8 cellular contexts compared by ENCODE assay signal in genomic region chr4:48906283-48907173, GRCh38. TPM values are rescaled to one million over a fixed set of nuclear protein-coding genes. Genes with fewer than 3 reads are reported as not detected.
DNase-seq lines count a peak whose midpoint lies in the region; ATAC-seq and TF ChIP-seq lines count a peak whose summit lies in the region.

TSS of gene OCIAD2 (minus strand) at chr4:48906774. CDS start at chr4:48904549, 2,225 bp downstream.

- H3K9me3 Mint-ChIP-seq in activated CD8-positive, alpha-beta T cell treated with anti-CD3 and anti-CD28 coated beads for 36 hours: no peaks in the 10 kb centered on the region
- no peaks in the 10 kb centered on the region for H3K9me3 Mint-ChIP-seq in effector memory CD8-positive, alpha-beta T cell

- H3K27ac Mint-ChIP-seq in activated CD8-positive, alpha-beta T cell treated with anti-CD3 and anti-CD28 coated beads for 36 hours: peak within 1 kb of the TSS; percentile 91
- peak within 1 kb of the TSS; percentile 95 to 99 for H3K27ac Mint-ChIP-seq in effector memory CD8-positive, alpha-beta T cell

- peaks cover 49% of the 10 kb centered on the region for H3K4me1 Mint-ChIP-seq in activated CD8-positive, alpha-beta T cell treated with anti-CD3 and anti-CD28 coated beads for 36 hours (ENCODE audit: low read depth)
- H3K4me1 Mint-ChIP-seq in effector memory CD8-positive, alpha-beta T cell (ENCODE audit: low read depth in 2 of 2): peaks cover 25 to 34% of the 10 kb centered on the region in 2 donors

- H3K4me3 ChIP-seq in mucosa of rectum (ENCODE audit: low read length in 2 of 2): peak within 1 kb of the TSS; percentile 76 to 82

- peak; percentile 59 for DNase-seq in AG20443 (ENCODE audit: low spot score)
- peak; percentile 40 to 58 for DNase-seq in NCI-H446 (lab: John Stamatoyannopoulos, UW)
- peak; percentile 91 for DNase-seq in activated CD8-positive, alpha-beta T cell treated with anti-CD3 and anti-CD28 coated beads for 36 hours
- peak; percentile 77 to 79 (median 77) for DNase-seq in effector memory CD8-positive, alpha-beta T cell
- DNase-seq in stimulated activated CD8-positive, alpha-beta memory T cell treated with anti-CD3 and anti-CD28 coated beads, Interleukin-7, amount 100 ng/mL, for 24 hours (ENCODE audit: low read depth): peak; percentile 57

- POLR2A ChIA-PET in activated CD8-positive, alpha-beta T cell treated with anti-CD3 and anti-CD28 coated beads for 36 hours (lab: Charles Lee): interaction anchor here (0.8 to 1.4 kb wide), 6 partner anchors 9 to 222 kb away, joined by 3 to 5 read pairs (median 3); no protein-coding TSS in a partner anchor

- H3K9ac ChIP-seq in mucosa of rectum (ENCODE audit: low read depth in 1 of 2, low read length in 2 of 2): peak within 1 kb of the TSS; percentile 71 to 77

- peak; percentile 95 for ATAC-seq in GM19025 (IDR thresholded peaks at IDR 0.05; ENCODE audit: low read depth, unreplicated experiment)
- peak; percentile 91 for ATAC-seq in HG03280 (IDR thresholded peaks at IDR 0.05; ENCODE audit: unreplicated experiment)
- ATAC-seq in activated CD8-positive, alpha-beta T cell treated with anti-CD3 and anti-CD28 coated beads for 36 hours: peak; percentile 74
- ATAC-seq in effector memory CD8-positive, alpha-beta T cell (replicated peaks): peak; percentile 98

- intact Hi-C loops in activated CD8-positive, alpha-beta T cell treated with anti-CD3 and anti-CD28 coated beads for 36 hours (cut with micrococcal nuclease): loop anchor here (5.0 kb wide), 1 partner anchor 74 kb away; the partner anchor contains the start of gene OCIAD1

- peak; percentile 5 for TF ChIP-seq CTCF in activated CD8-positive, alpha-beta T cell treated with anti-CD3 and anti-CD28 coated beads for 36 hours (IDR thresholded peaks at IDR 0.05)

- CTCF ChIA-PET in activated CD8-positive, alpha-beta T cell treated with anti-CD3 and anti-CD28 coated beads for 36 hours (lab: Charles Lee): interaction anchor here (1.0 to 1.7 kb wide), 5 partner anchors 14 to 328 kb away, joined by 3 to 6 read pairs (median 4); no protein-coding TSS in a partner anchor

- no peaks in the 10 kb centered on the region for H3K27me3 ChIP-seq in mucosa of rectum (ENCODE audit: control insufficient read depth in 2 of 2, insufficient read depth in 2 of 2, low read length in 2 of 2)

- no peaks in the 10 kb centered on the region for H3K27me3 Mint-ChIP-seq in activated CD8-positive, alpha-beta T cell treated with anti-CD3 and anti-CD28 coated beads for 36 hours
- no peaks in the 10 kb centered on the region for H3K27me3 Mint-ChIP-seq in effector memory CD8-positive, alpha-beta T cell

- peaks cover 11 to 23% of the 10 kb centered on the region in 2 donors for H3K4me1 ChIP-seq in mucosa of rectum (ENCODE audit: control insufficient read depth in 2 of 2, insufficient read depth in 2 of 2, low read length in 2 of 2)

- H3K4me3 Mint-ChIP-seq in activated CD8-positive, alpha-beta T cell treated with anti-CD3 and anti-CD28 coated beads for 36 hours: peak within 1 kb of the TSS; percentile 77
- peak within 1 kb of the TSS; percentile 93 to 95 for H3K4me3 Mint-ChIP-seq in effector memory CD8-positive, alpha-beta T cell

- peak within 1 kb of the TSS; percentile 65 to 70 for H3K27ac ChIP-seq in mucosa of rectum (ENCODE audit: low read depth in 2 of 2, low read length in 2 of 2)

- H3K9me3 ChIP-seq in mucosa of rectum (ENCODE audit: control insufficient read depth in 2 of 2, low read length in 2 of 2): no peaks in the 10 kb centered on the region

- H3K36me3 Mint-ChIP-seq in activated CD8-positive, alpha-beta T cell treated with anti-CD3 and anti-CD28 coated beads for 36 hours (ENCODE audit: low read depth): peaks cover 18% of the 10 kb centered on the region
- H3K36me3 Mint-ChIP-seq in effector memory CD8-positive, alpha-beta T cell (ENCODE audit: insufficient read depth): peaks cover 10% of the 10 kb centered on the region

- peaks cover 5 to 10% of the 10 kb centered on the region in 2 donors for H3K36me3 ChIP-seq in mucosa of rectum (ENCODE audit: control insufficient read depth in 2 of 2, insufficient read depth in 2 of 2, low read length in 2 of 2)

RNA-seq across cellular contexts. Expression of gene OCIAD2, which starts in this region (rescaled TPM):
- total RNA-seq in activated CD8-positive, alpha-beta T cell treated with anti-CD3 and anti-CD28 coated beads for 36 hours: 10 to 100 TPM; 65.1 to 82.7 TPM

Comparison
In these comparisons a context has a peak if more than half of its experiments do, and no peak if none do; other contexts are left out.
1. Peak in every context shown above with its lines: DNase-seq, ATAC-seq, H3K4me3 ChIP-seq and H3K27ac ChIP-seq.